ENCODE assay signal across 21 cellular contexts in the genomic region with DNA sequence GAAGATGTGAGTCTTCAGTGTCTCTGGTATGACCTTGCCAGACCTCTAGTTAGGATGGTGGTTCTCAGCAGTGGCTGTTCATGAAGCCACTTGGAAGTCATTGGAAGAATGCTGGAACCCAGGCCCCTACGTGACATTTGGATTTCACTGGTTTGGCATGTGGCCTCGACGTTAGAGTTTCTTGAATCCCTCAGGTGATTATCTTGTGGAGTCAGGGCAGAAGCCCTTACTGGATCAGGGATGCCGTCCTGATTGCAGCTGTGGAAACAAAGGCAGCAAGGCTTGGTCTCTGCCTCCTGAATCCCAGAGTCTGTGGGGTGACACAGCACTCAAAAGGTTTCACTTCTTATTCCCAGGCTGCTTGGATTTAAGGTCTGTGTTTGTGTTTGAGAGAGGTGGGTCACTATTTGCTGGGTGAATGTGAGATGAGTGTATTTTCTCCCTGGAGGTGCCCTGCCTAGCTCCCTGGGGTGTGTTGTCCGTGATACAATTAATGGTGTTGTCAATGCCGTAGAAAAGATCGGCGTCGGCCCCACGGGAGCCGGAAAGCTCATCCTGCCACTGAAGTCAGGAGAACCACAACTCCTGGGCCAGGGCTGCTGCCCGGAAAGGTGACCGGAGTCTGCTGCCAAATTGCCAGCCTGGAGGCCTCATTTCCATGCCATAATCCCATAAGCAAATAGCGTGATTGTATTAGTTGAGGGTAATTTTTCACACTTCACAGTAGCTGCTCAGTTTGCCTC.
"Had no signal": no experiment of that assay in that cellular context is flagged by ENCODE, and none has a peak within 500 bp of the region (broad histone marks: within the 10 kb centered on the region; RNA-seq: fewer than 3 reads in every experiment).

No MANE protein-coding gene starts in this region.

- H3K9me3 Mint-ChIP-seq: activated T-helper 17 cell treated with anti-CD3 and anti-CD28 coated beads, Interleukin-2, amount 50 U/mL, for 72 hours; stimulated activated naive CD8-positive, alpha-beta T cell treated with anti-CD3 and anti-CD28 coated beads, Interleukin-15, amount 100 ng/mL, for 72 hours had no signal

- H3K27ac ChIP-seq: brain microvascular endothelial cell, esophagus muscularis mucosa, gastroesophageal sphincter, heart left ventricle, prostate gland, skin epidermis, suprapubic skin, WERI-Rb-1 had no signal

- H3K4me3 ChIP-seq: esophagus muscularis mucosa, gastroesophageal sphincter, heart left ventricle, prostate gland, skin epidermis, suprapubic skin had no signal

- H3K27me3 ChIP-seq: brain microvascular endothelial cell had no signal

- H3K4me1 ChIP-seq: esophagus muscularis mucosa, gastroesophageal sphincter, heart left ventricle, prostate gland, suprapubic skin had no signal

- H3K4me1 Mint-ChIP-seq: activated T-helper 17 cell treated with anti-CD3 and anti-CD28 coated beads, Interleukin-2, amount 50 U/mL, for 72 hours; stimulated activated naive CD8-positive, alpha-beta T cell treated with anti-CD3 and anti-CD28 coated beads, Interleukin-15, amount 100 ng/mL, for 72 hours; T-helper 17 cell had no signal

- DNase-seq: activated CD4-positive, alpha-beta T cell treated with anti-CD3 and anti-CD28 coated beads, Interleukin-2, amount 50 U/mL, for 4 hours; activated naive CD4-positive, alpha-beta T cell treated with anti-CD3 and anti-CD28 coated beads, Interleukin-2, amount 50 U/mL, for 16 hours; activated T-cell treated with anti-CD3 and anti-CD28 coated beads for 4 hours; brain microvascular endothelial cell; effector CD8-positive, alpha-beta T cell; midbrain; occipital lobe; right cardiac atrium; stimulated activated CD4-positive, alpha-beta T cell treated with anti-CD3 and anti-CD28 coated beads, Interleukin-15, amount 100 ng/mL, for 24 hours; stimulated activated CD4-positive, alpha-beta T cell treated with anti-CD3 and anti-CD28 coated beads, Interleukin-2, amount 100 ng/mL, for 48 hours; stimulated activated naive CD8-positive, alpha-beta T cell treated with anti-CD3 and anti-CD28 coated beads, Interleukin-15, amount 100 ng/mL, for 72 hours; T-helper 17 cell; trophoblast cell; WERI-Rb-1 had no signal

- H3K36me3 ChIP-seq: brain microvascular endothelial cell, esophagus muscularis mucosa, gastroesophageal sphincter, heart left ventricle, prostate gland, suprapubic skin, WERI-Rb-1 had no signal

- H3K9me3 ChIP-seq: prostate gland, suprapubic skin had no signal

- H3K4me3 Mint-ChIP-seq: activated T-helper 17 cell treated with anti-CD3 and anti-CD28 coated beads, Interleukin-2, amount 50 U/mL, for 72 hours; stimulated activated naive CD8-positive, alpha-beta T cell treated with anti-CD3 and anti-CD28 coated beads, Interleukin-15, amount 100 ng/mL, for 72 hours; T-helper 17 cell had no signal

- H3K27ac Mint-ChIP-seq: activated T-helper 17 cell treated with anti-CD3 and anti-CD28 coated beads, Interleukin-2, amount 50 U/mL, for 72 hours; stimulated activated naive CD8-positive, alpha-beta T cell treated with anti-CD3 and anti-CD28 coated beads, Interleukin-15, amount 100 ng/mL, for 72 hours; T-helper 17 cell had no signal

- ATAC-seq: activated T-helper 17 cell treated with anti-CD3 and anti-CD28 coated beads, Interleukin-2, amount 50 U/mL, for 72 hours; gastroesophageal sphincter; heart left ventricle; right cardiac atrium; stimulated activated naive CD8-positive, alpha-beta T cell treated with anti-CD3 and anti-CD28 coated beads, Interleukin-15, amount 100 ng/mL, for 72 hours; T-helper 17 cell had no signal
